In genomic region chr12:6039894-6040601, GRCh38 we compare ENCODE assay signal across 8 cellular contexts.
DNase-seq lines count a peak whose midpoint lies in the region; ATAC-seq, FAIRE-seq and TF ChIP-seq lines count a peak whose summit lies in the region.

No MANE protein-coding gene starts in this region.

- H3K27me3 ChIP-seq in H1 (replicated peaks in 1 of 4; ENCODE audit: control insufficient read depth in 3 of 4, extremely low read depth in 1 of 4, insufficient read depth in 3 of 4, low read length in 3 of 4) (peaks cover 0 to 2% (median 0%) of the 10 kb centered on the region in 4 experiments; a peak in 2 of 7 replicates), mesendoderm (ENCODE audit: insufficient read depth, low read length, poor library complexity) (no peaks in the 10 kb centered on the region)

- H2BK5ac ChIP-seq in H1 (ENCODE audit: low read depth, low read length) (no peak overlapping the region), mesendoderm (ENCODE audit: low read length) (no peak overlapping the region)

- H3K9me3 ChIP-seq in H1 (ENCODE audit: insufficient read depth in 2 of 2, low read depth in 1 of 2, low read length in 1 of 2), result no peaks in the 10 kb centered on the region

- H3K79me2 ChIP-seq in H1 (ENCODE audit: control insufficient read depth in 1 of 2, insufficient read depth in 2 of 2, low read length in 2 of 2) (no peaks in the 10 kb centered on the region), mesendoderm (ENCODE audit: control insufficient read depth, insufficient read depth, low read length) (no peaks in the 10 kb centered on the region)

- H3K27ac ChIP-seq in H1 (ENCODE audit: low read depth, low read length) (no peak overlapping the region), mesendoderm (ENCODE audit: low read depth, low read length) (no peak overlapping the region)

- peak; percentile 97 for FAIRE-seq in H1 (lab: Jason Lieb, UNC)

- H3K27me3 Mint-ChIP-seq in activated CD4-positive, alpha-beta T cell treated with anti-CD3 and anti-CD28 coated beads, Interleukin-2, amount 10 ng/mL, durations not matched to agents 24 days and 14 days, result no peaks in the 10 kb centered on the region

- H2BK120ac ChIP-seq in H1 (replicated peaks; ENCODE audit: low read depth, low read length) (no peak overlapping the region), mesendoderm (ENCODE audit: low read depth, low read length) (no peak overlapping the region)

- H3K18ac ChIP-seq in H1 (ENCODE audit: extremely low read depth, low read length) (no peak overlapping the region), mesendoderm (ENCODE audit: low read length) (no peak overlapping the region)

- no peak overlapping the region for H3K4me2 ChIP-seq in H1 (ENCODE audit: insufficient read depth in 1 of 2, low read depth in 2 of 2, low read length in 2 of 2)
- H3K4me2 ChIP-seq in mesendoderm (ENCODE audit: low read length), result no peak overlapping the region

- H3K4ac ChIP-seq in H1 (replicated peaks; ENCODE audit: insufficient read length, low read depth, low read length), result no peak overlapping the region
- no peak overlapping the region for H3K4ac ChIP-seq in mesendoderm (ENCODE audit: low read depth, low read length)

- H3K23ac ChIP-seq in H1 (ENCODE audit: insufficient read length) (no peak overlapping the region), mesendoderm (ENCODE audit: low read length) (no peak overlapping the region)

- POLR2A ChIA-PET in HEK293T (lab: Yijun Ruan, JAX), result interaction anchor here (1.2 kb wide), 1 partner anchor 52 kb away, joined by 6 read pairs; no protein-coding TSS in a partner anchor
- POLR2A ChIA-PET in H1 (lab: Charles Lee; ENCODE audit: partially characterized antibody), result interaction anchor here (0.6 to 3.4 kb wide), 2 partner anchors 51 to 584 kb away, joined by 3 to 21 read pairs; no protein-coding TSS in a partner anchor

- H3K56ac ChIP-seq in H1 (replicated peaks; ENCODE audit: insufficient read length, low read depth, low read length), result no peak overlapping the region
- no peak overlapping the region for H3K56ac ChIP-seq in mesendoderm (ENCODE audit: low read length)

- intact Hi-C loops in activated CD4-positive, alpha-beta T cell treated with anti-CD3 and anti-CD28 coated beads, Interleukin-2, amount 10 ng/mL, durations not matched to agents 24 days and 14 days (cut with micrococcal nuclease), result loop anchor here (1.0 to 5.0 kb wide), 2 partner anchors 52 to 73 kb away; no protein-coding TSS in a partner anchor

- H3K79me1 ChIP-seq in H1 (ENCODE audit: low read depth, low read length) (no peaks in the 10 kb centered on the region), mesendoderm (ENCODE audit: low read length) (no peaks in the 10 kb centered on the region)

- no peak overlapping the region for H2AK5ac ChIP-seq in H1 (ENCODE audit: low read depth, low read length)
- H2AK5ac ChIP-seq in mesendoderm (ENCODE audit: low read length), result no peak overlapping the region

- H3K4me1 ChIP-seq in H1 (replicated peaks in 1 of 4; ENCODE audit: control insufficient read depth in 3 of 4, insufficient read depth in 4 of 4, low read length in 3 of 4), result peaks cover 0 to 4% (median 2%) of the 10 kb centered on the region in 4 experiments; a peak in 4 of 7 replicates
- peaks cover 7% of the 10 kb centered on the region for H3K4me1 ChIP-seq in mesendoderm (ENCODE audit: control insufficient read depth, low read depth, low read length)

- no peak overlapping the region for H2BK20ac ChIP-seq in H1 (ENCODE audit: low read length)

- DNase-seq in DMS53 (lab: John Stamatoyannopoulos, UW) (peak; percentile 90), HEK293T (ENCODE audit: extremely low spot score) (peak; percentile 74), NCI-H345 treated with DMSO at 0.1 percent for 48 hours (lab: John Stamatoyannopoulos, UW; ENCODE audit: unreplicated experiment) (peak; percentile 71), H1 (ENCODE audit: low read depth in 1 of 2, low spot score in 2 of 2) (peak in 1 of 2 experiments; percentile 69), mesendoderm (peak; percentile 85)
- peak; percentile 83 for DNase-seq in activated CD4-positive, alpha-beta T cell treated with anti-CD3 and anti-CD28 coated beads, Interleukin-2, amount 10 ng/mL, durations not matched to agents 24 days and 14 days
- peak; percentile 14 for DNase-seq in stimulated activated naive CD4-positive, alpha-beta T cell treated with Interleukin-2 at 50 U/mL for 16 hours (lab: John Stamatoyannopoulos, UW)

- H4K8ac ChIP-seq in H1 (ENCODE audit: extremely low read depth, insufficient read depth, low read length) (no peak overlapping the region), mesendoderm (ENCODE audit: low read depth, low read length) (no peak overlapping the region)

- H4K91ac ChIP-seq in H1 (replicated peaks; ENCODE audit: insufficient read length, low read length), result no peak overlapping the region

- no peaks in the 10 kb centered on the region for H4K20me1 ChIP-seq in H1 (replicated peaks in 1 of 2; ENCODE audit: control insufficient read depth in 1 of 2, insufficient read depth in 2 of 2, low read length in 2 of 2)

- H3K36me3 ChIP-seq in H1 (ENCODE audit: control insufficient read depth in 2 of 4, insufficient read depth in 4 of 4, low read length in 3 of 4) (no peaks in the 10 kb centered on the region), mesendoderm (ENCODE audit: control insufficient read depth, insufficient read depth, low read length) (no peaks in the 10 kb centered on the region)

- H4K5ac ChIP-seq in H1 (ENCODE audit: insufficient read length, low read depth, low read length) (no peak overlapping the region), mesendoderm (ENCODE audit: low read length) (no peak overlapping the region)

- H2BK12ac ChIP-seq in H1 (ENCODE audit: low read depth, low read length), result no peak overlapping the region

- H3K4me1 Mint-ChIP-seq in activated CD4-positive, alpha-beta T cell treated with anti-CD3 and anti-CD28 coated beads, Interleukin-2, amount 10 ng/mL, durations not matched to agents 24 days and 14 days, result no peaks in the 10 kb centered on the region

- 46% methylated on average over 12 of the region's 12 CpGs; no CpG with 5 or more reads in 1 of the 2 experiments for WGBS in H1 (ENCODE audit: extremely low coverage in 1 of 2, insufficient coverage in 1 of 2, insufficient read length in 1 of 2, insufficient replicate concordance in 2 of 2, low coverage in 1 of 2, low lambda C conversion rate in 2 of 2, missing lambda C conversion rate in 1 of 2), 2 experiments
- WGBS in mesendoderm (ENCODE audit: extremely low coverage, insufficient coverage, low lambda C conversion rate), result no CpG with 5 or more reads among the region's 12 CpGs

- CTCF ChIA-PET in HEK293T (lab: Yijun Ruan, JAX) (interaction anchor here (0.7 to 7.0 kb wide), 9 partner anchors 10 to 295 kb away, joined by 3 to 175 read pairs (median 4); no protein-coding TSS in a partner anchor), H1 (lab: Charles Lee; ENCODE audit: partially characterized antibody) (interaction anchor here (0.6 to 20.0 kb wide), 30 partner anchors 8 to 1058 kb away, joined by 3 to 412 read pairs (median 8); no protein-coding TSS in a partner anchor)

- no peak overlapping the region for H3K9ac ChIP-seq in H1 (replicated peaks in 1 of 4; ENCODE audit: extremely low read depth in 1 of 4, low read depth in 3 of 4, low read length in 3 of 4)
- H3K9ac ChIP-seq in mesendoderm (ENCODE audit: low read length), result no peak overlapping the region

- no peak for TF ChIP-seq EP300 in H1 (IDR thresholded peaks at IDR 0.05; ENCODE audit: borderline replicate concordance in 1 of 2, low read depth in 2 of 2, low read length in 2 of 2)

- H3K4me3 ChIP-seq in H1 (ENCODE audit: extremely low read depth in 1 of 4, insufficient read depth in 2 of 4, low read depth in 3 of 4, low read length in 4 of 4) (no peak overlapping the region), mesendoderm (ENCODE audit: low read length) (no peak overlapping the region)

- no peak overlapping the region for H3K27ac Mint-ChIP-seq in activated CD4-positive, alpha-beta T cell treated with anti-CD3 and anti-CD28 coated beads, Interleukin-2, amount 10 ng/mL, durations not matched to agents 24 days and 14 days

- H3K9me3 Mint-ChIP-seq in activated CD4-positive, alpha-beta T cell treated with anti-CD3 and anti-CD28 coated beads, Interleukin-2, amount 10 ng/mL, durations not matched to agents 24 days and 14 days, result no peaks in the 10 kb centered on the region

- H2BK15ac ChIP-seq in H1 (ENCODE audit: low read length) (peak overlapping the region; percentile 81; the same call in 1 of the 2 replicates), mesendoderm (replicated peaks; ENCODE audit: low read depth) (no peak overlapping the region)

- H3K14ac ChIP-seq in H1 (ENCODE audit: insufficient read length), result no peak overlapping the region

- no peak overlapping the region for H3K4me3 Mint-ChIP-seq in activated CD4-positive, alpha-beta T cell treated with anti-CD3 and anti-CD28 coated beads, Interleukin-2, amount 10 ng/mL, durations not matched to agents 24 days and 14 days

- H2AFZ ChIP-seq in H1 (ENCODE audit: low read length), result peak overlapping the region; percentile 94

- no peaks in the 10 kb centered on the region for H3K36me3 Mint-ChIP-seq in activated CD4-positive, alpha-beta T cell treated with anti-CD3 and anti-CD28 coated beads, Interleukin-2, amount 10 ng/mL, durations not matched to agents 24 days and 14 days (ENCODE audit: low read depth)

- TF ChIP-seq CTCF in H1 (IDR thresholded peaks at IDR 0.05; ENCODE audit: control extremely low read depth in 1 of 3, insufficient read depth in 1 of 3, low read depth in 1 of 3, low read length in 3 of 3), result peak; percentile 72 to 94 (median 85)

- no peaks in the 10 kb centered on the region for H3K23me2 ChIP-seq in H1 (ENCODE audit: low read depth, low read length)

- ATAC-seq in HG02970 (IDR thresholded peaks at IDR 0.05; ENCODE audit: low FRiP score, unreplicated experiment), result no peak

- TF ChIP-seq POLR2A in H1 (IDR thresholded peaks at IDR 0.05; ENCODE audit: control extremely low read depth in 1 of 2, low read depth in 2 of 2, low read length in 2 of 2), result no peak

- peak; percentile 97 to 98 for TF ChIP-seq RAD21 in H1 (IDR thresholded peaks at IDR 0.05 in 1 of 2, conservative IDR thresholded peaks at IDR 0.05 in 1 of 2; ENCODE audit: low read depth in 2 of 2, low read length in 2 of 2)

TF ChIP-seq in HEK293T, 16 proteins besides CTCF, POLR2A, EP300 and RAD21 (continues in another document):
- TF ChIP-seq FOXM1 (IDR thresholded peaks at IDR 0.05; ENCODE audit: borderline replicate concordance) (no peak), NFRKB (IDR thresholded peaks at IDR 0.05) (no peak), ZNF384 (IDR thresholded peaks at IDR 0.05) (no peak), ELF4 (IDR thresholded peaks at IDR 0.05) (no peak), BHLHE40 (IDR thresholded peaks at IDR 0.05; ENCODE audit: borderline replicate concordance) (no peak), FOXA1 (IDR thresholded peaks at IDR 0.05) (no peak), FOXK2 (IDR thresholded peaks at IDR 0.05) (no peak)

TF ChIP-seq in H1, 55 proteins besides CTCF, POLR2A, EP300 and RAD21 (continues in another document):
- 0 out of 2 replicates have a peak, but pooled peaks have one; percentile 17 for TF ChIP-seq CHD2 (IDR thresholded peaks at IDR 0.05; ENCODE audit: low read length)
- TF ChIP-seq RFX5 (IDR thresholded peaks at IDR 0.05; ENCODE audit: borderline replicate concordance, low read depth, low read length), result no peak
- 0 out of 2 replicates have a peak, but pooled peaks have one; percentile 4 for TF ChIP-seq CEBPB (IDR thresholded peaks at IDR 0.05; ENCODE audit: low read depth, low read length)
- TF ChIP-seq JUND (IDR thresholded peaks at IDR 0.05; ENCODE audit: low read length), result no peak
